ENCODE assay signal across 1 cellular context in genomic region chr11:67288198-67288451, GRCh38.
TF ChIP-seq lines count a peak whose summit lies in the region.

No MANE protein-coding gene starts in this region.

TF ChIP-seq in H1, 55 proteins besides CTCF, POLR2A, EP300 and RAD21:
- TF ChIP-seq POU5F1 (IDR thresholded peaks at IDR 0.05; ENCODE audit: low read depth, low read length) = no peak
- TF ChIP-seq, protein P1, sequence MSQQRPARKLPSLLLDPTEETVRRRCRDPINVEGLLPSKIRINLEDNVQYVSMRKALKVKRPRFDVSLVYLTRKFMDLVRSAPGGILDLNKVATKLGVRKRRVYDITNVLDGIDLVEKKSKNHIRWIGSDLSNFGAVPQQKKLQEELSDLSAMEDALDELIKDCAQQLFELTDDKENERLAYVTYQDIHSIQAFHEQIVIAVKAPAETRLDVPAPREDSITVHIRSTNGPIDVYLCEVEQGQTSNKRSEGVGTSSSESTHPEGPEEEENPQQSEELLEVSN (IDR thresholded peaks at IDR 0.05) = no peak
- no peak for TF ChIP-seq GABPA (IDR thresholded peaks at IDR 0.05; ENCODE audit: borderline replicate concordance, insufficient read depth, low read length)
- TF ChIP-seq POLR2AphosphoS5 (IDR thresholded peaks at IDR 0.05; ENCODE audit: low read depth, low read length) = no peak
- no peak for TF ChIP-seq SP1 (IDR thresholded peaks at IDR 0.05; ENCODE audit: low read depth, low read length)
- TF ChIP-seq PHF8 (conservative IDR thresholded peaks at IDR 0.05; ENCODE audit: low read depth, low read length) = no peak
- no peak for TF ChIP-seq RXRA (IDR thresholded peaks at IDR 0.05; ENCODE audit: insufficient read depth, low read depth, low read length)
- TF ChIP-seq, protein P2, sequence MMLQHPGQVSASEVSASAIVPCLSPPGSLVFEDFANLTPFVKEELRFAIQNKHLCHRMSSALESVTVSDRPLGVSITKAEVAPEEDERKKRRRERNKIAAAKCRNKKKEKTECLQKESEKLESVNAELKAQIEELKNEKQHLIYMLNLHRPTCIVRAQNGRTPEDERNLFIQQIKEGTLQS (IDR thresholded peaks at IDR 0.05; ENCODE audit: insufficient read depth, low read depth, low read length) = no peak
- TF ChIP-seq HDAC2 (IDR thresholded peaks at IDR 0.05; ENCODE audit: borderline replicate concordance in 1 of 2, low read depth in 2 of 2, low read length in 2 of 2) = no peak
- TF ChIP-seq JUN (IDR thresholded peaks at IDR 0.05; ENCODE audit: low read depth, low read length) = no peak
- no peak for TF ChIP-seq CEBPB (IDR thresholded peaks at IDR 0.05; ENCODE audit: low read depth, low read length)
- no peak for TF ChIP-seq SP4 (IDR thresholded peaks at IDR 0.05; ENCODE audit: low read length)
- TF ChIP-seq SIN3A (conservative IDR thresholded peaks at IDR 0.05 in 1 of 2, IDR thresholded peaks at IDR 0.05 in 1 of 2; ENCODE audit: low read depth in 1 of 2, low read length in 2 of 2) = no peak
TF ChIP-seq in H1: peak in this region for 0.
